ENCODE assay signal across 1 cellular context in the genomic region with DNA sequence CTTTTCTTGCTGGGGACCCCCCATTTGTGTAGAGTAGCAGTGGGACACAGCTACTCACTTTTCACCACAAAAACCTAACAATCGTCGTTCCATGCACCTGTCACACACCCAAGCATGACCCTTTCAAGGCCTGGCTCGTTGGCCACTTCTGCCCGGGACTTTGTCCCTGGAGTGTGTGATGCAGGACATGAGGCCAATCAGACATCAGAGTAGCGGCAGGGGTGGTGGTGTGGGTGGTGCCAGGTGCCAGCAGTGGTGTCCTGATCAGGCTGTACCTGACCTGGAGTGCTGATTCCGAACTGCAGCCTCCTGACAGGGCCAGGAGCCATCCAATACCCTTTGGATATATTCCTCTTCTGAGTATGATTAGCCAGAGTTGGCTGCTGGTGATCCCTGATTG.
TF ChIP-seq lines count a peak whose summit lies in the region.

No MANE protein-coding gene starts in this region.

TF ChIP-seq in HepG2, 621 proteins besides CTCF, POLR2A, EP300 and RAD21:
- no peak for TF ChIP-seq ZFP36 (IDR thresholded peaks at IDR 0.05; ENCODE audit: borderline replicate concordance, low read depth, low read length, partially characterized antibody)
